23 cellular contexts compared by ENCODE assay signal in the genomic region with DNA sequence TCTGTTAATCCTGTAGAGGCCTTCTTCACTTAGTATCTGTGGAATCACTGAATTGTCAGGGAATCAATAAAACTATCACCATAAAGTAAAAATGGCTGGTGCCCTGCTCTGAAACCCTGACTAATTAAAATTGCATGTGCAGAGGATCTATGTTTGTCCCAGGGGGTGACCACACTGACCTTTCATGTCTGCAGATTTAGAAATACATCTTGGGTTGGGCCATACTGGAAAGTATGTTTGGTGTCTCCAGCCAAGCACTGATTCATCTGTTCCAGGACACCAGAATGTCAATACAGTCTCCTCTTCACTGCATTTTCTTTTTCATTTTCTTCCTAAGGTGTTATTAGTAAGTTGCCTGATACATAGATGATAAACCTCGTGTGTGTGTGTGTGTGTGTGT.
A peak's percentile ranks its signal among the peaks of the same experiment; 100 is the strongest.
DNase-seq lines count a peak whose midpoint lies in the region; ATAC-seq, FAIRE-seq and TF ChIP-seq lines count a peak whose summit lies in the region.
"Had no signal": no experiment of that assay in that cellular context is flagged by ENCODE, and none has a peak within 500 bp of the region (broad histone marks: within the 10 kb centered on the region; RNA-seq: fewer than 3 reads in every experiment).

No MANE protein-coding gene starts in this region.

- H3K4me3 ChIP-seq in adipocyte (ENCODE audit: low read length) (peak overlapping the region; percentile 24), kidney (ENCODE audit: low read length in 2 of 2) (no peak overlapping the region)
- H3K4me3 ChIP-seq: dorsolateral prefrontal cortex, smooth muscle cell, suprapubic skin had no signal

- no peaks in the 10 kb centered on the region for H3K36me3 ChIP-seq in adipocyte (ENCODE audit: control insufficient read depth, insufficient read depth, low read length, severe bottlenecking)
- no peaks in the 10 kb centered on the region for H3K36me3 ChIP-seq in kidney (ENCODE audit: control insufficient read depth in 1 of 2, insufficient read depth in 2 of 2, low read length in 2 of 2)
- H3K36me3 ChIP-seq: brain microvascular endothelial cell, suprapubic skin had no signal

- H3K9ac ChIP-seq in adipocyte (ENCODE audit: low read length) (peak overlapping the region; percentile 73), kidney (ENCODE audit: low read length in 2 of 2) (no peak overlapping the region)

- no peak for TF ChIP-seq CTCF in kidney (IDR thresholded peaks at IDR 0.05; ENCODE audit: borderline replicate concordance, extremely low read depth, insufficient read depth)

- no peaks in the 10 kb centered on the region for H3K27me3 ChIP-seq in adipocyte (replicated peaks; ENCODE audit: control insufficient read depth, insufficient read depth, low read length)
- H3K27me3 ChIP-seq: brain microvascular endothelial cell, suprapubic skin had no signal

- FAIRE-seq in kidney (lab: Jason Lieb, UNC): no peak
- FAIRE-seq: islet of Langerhans had no signal

- intact Hi-C loops in kidney (cut with DNase I): no loop called here

- ATAC-seq in GM19324 (IDR thresholded peaks at IDR 0.05; ENCODE audit: low FRiP score, unreplicated experiment): no peak
- ATAC-seq: natural killer cell treated with Interleukin-12 subunit alpha and Interleukin-12 subunit beta and Interleukin-15 and Interleukin-18, amount 100 ng/mL, for 72 hours had no signal

- no peak overlapping the region for H3K27ac ChIP-seq in kidney (ENCODE audit: low read depth in 2 of 2, low read length in 2 of 2)
- H3K27ac ChIP-seq: brain microvascular endothelial cell, C4-2B, dorsolateral prefrontal cortex, suprapubic skin had no signal

- no peaks in the 10 kb centered on the region for H3K9me3 ChIP-seq in adipocyte (ENCODE audit: control insufficient read depth, low read length)
- H3K9me3 ChIP-seq in kidney (ENCODE audit: control insufficient read depth in 1 of 2, low read length in 2 of 2): no peaks in the 10 kb centered on the region
- H3K9me3 ChIP-seq: suprapubic skin had no signal

- H3K4me1 ChIP-seq in adipocyte (ENCODE audit: control insufficient read depth, insufficient read depth, low read length) (peaks cover 58% of the 10 kb centered on the region), kidney (ENCODE audit: control insufficient read depth in 1 of 2, insufficient read depth in 1 of 2, low read depth in 1 of 2, low read length in 2 of 2) (no peaks in the 10 kb centered on the region)
- H3K4me1 ChIP-seq: suprapubic skin had no signal

- DNase-seq in HCEC 1CT: peak; percentile 71
- peak; percentile 72 for DNase-seq in adipocyte (ENCODE audit: low read depth)
- DNase-seq in fibroblast of the conjunctiva (ENCODE audit: low read depth): peak; percentile 80
- DNase-seq in kidney: no peak
- DNase-seq in LoVo (ENCODE audit: low spot score): no peak
- DNase-seq in NCI-H2029 (lab: John Stamatoyannopoulos, UW): no peak
- DNase-seq: activated CD4-positive, alpha-beta memory T cell treated with anti-CD3 and anti-CD28 coated beads for 36 hours; activated T-cell treated with anti-CD3 and anti-CD28 coated beads, Interleukin-2, amount 50 U/mL, for 1 hour; brain microvascular endothelial cell; DMS 273 treated with DMSO at 0.1 percent for 48 hours; dorsolateral prefrontal cortex; erythroblast; mesendoderm; NCI-H526; posterior cingulate gyrus; stimulated activated CD8-positive, alpha-beta memory T cell treated with anti-CD3 and anti-CD28 coated beads, Interleukin-4, amount 100 ng/mL, for 48 hours; T-helper 2 cell had no signal

Comparison
In these comparisons a context has a peak if more than half of its experiments do, and no peak if none do; other contexts are left out.
1. DNase-seq: peak in HCEC 1CT (single experiment), adipocyte (single experiment) and fibroblast of the conjunctiva (single experiment); none in kidney (single experiment), LoVo (single experiment) and NCI-H2029 (single experiment).